12 cellular contexts compared by ENCODE assay signal in the genomic region with DNA sequence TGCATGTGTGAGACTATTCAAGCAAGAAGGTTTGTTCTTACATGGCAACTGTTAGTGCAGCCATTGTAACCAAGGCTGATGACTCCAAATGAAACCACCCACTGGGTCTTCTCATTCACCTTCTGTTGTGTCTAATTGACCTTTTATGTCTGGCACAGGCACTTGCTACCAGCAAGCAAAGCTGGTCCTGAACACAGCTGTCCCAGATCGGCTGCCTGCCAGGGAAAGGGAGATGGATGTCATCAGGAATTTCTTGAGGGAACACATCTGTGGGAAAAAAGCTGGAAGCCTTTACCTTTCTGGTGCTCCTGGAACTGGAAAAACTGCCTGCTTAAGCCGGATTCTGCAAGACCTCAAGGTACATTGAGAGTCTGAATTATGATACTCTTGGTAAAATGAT. TPM values are rescaled to one million over a fixed set of nuclear protein-coding genes. Genes with fewer than 3 reads are reported as not detected.
DNase-seq lines count a peak whose midpoint lies in the region; ATAC-seq, FAIRE-seq and TF ChIP-seq lines count a peak whose summit lies in the region.
"Had no signal": no experiment of that assay in that cellular context is flagged by ENCODE, and none has a peak within 500 bp of the region (broad histone marks: within the 10 kb centered on the region; RNA-seq: fewer than 3 reads in every experiment).

No MANE protein-coding gene starts in this region.

- H3K4me3 Mint-ChIP-seq in activated CD4-positive, alpha-beta T cell treated with anti-CD3 and anti-CD28 coated beads, Interleukin-2, amount 10 ng/mL, durations not matched to agents 7 days and 5 days, result no peak overlapping the region
- no peak overlapping the region for H3K4me3 Mint-ChIP-seq in T-helper 17 cell

- H2AFZ ChIP-seq in keratinocyte (ENCODE audit: control insufficient read depth, low read length), result no peak overlapping the region

- H3K4me3 ChIP-seq in DOHH2 (ENCODE audit: low read length) (no peak overlapping the region), keratinocyte (ENCODE audit: control insufficient read depth in 2 of 3, extremely low read depth in 1 of 3, insufficient read depth in 2 of 3, low read depth in 1 of 3, low read length in 3 of 3) (no peak overlapping the region), BE2C (ENCODE audit: low read depth, low read length) (no peak overlapping the region)
- H3K4me3 ChIP-seq: SJCRH30 had no signal

- H3K9ac ChIP-seq in keratinocyte (ENCODE audit: control insufficient read depth, extremely low read depth, insufficient read depth, low read length), result no peak overlapping the region

- dilution Hi-C loops in keratinocyte (cut with MboI; ENCODE audit: extremely low pct_ligation_motif_present, low sequenced_read_pairs), result no loop called here

- no peak overlapping the region for H3K27ac ChIP-seq in DOHH2 (ENCODE audit: low read depth, low read length)
- H3K27ac ChIP-seq in keratinocyte (ENCODE audit: control insufficient read depth, insufficient read depth, low read length), result peak overlapping the region; percentile 21
- H3K27ac ChIP-seq: SJCRH30 had no signal

- H3K9me3 ChIP-seq in DOHH2 (ENCODE audit: control insufficient read depth, insufficient read depth, low read length) (no peaks in the 10 kb centered on the region), T-helper 17 cell (ENCODE audit: control insufficient read depth, low read length, poor library complexity, severe bottlenecking) (no peaks in the 10 kb centered on the region), keratinocyte (ENCODE audit: control insufficient read depth, low read depth, low read length) (no peaks in the 10 kb centered on the region), BE2C (no peaks in the 10 kb centered on the region)
- H3K9me3 ChIP-seq: SJCRH30 had no signal

- peaks cover 44% of the 10 kb centered on the region for H3K4me1 Mint-ChIP-seq in activated CD4-positive, alpha-beta T cell treated with anti-CD3 and anti-CD28 coated beads, Interleukin-2, amount 10 ng/mL, durations not matched to agents 7 days and 5 days
- H3K4me1 Mint-ChIP-seq in T-helper 17 cell, result peaks cover 19% of the 10 kb centered on the region

- no peaks in the 10 kb centered on the region for H3K9me2 ChIP-seq in DOHH2 (replicated peaks; ENCODE audit: control insufficient read depth, low read length)

- H3K9me1 ChIP-seq in keratinocyte (ENCODE audit: control insufficient read depth, extremely low read depth, insufficient read depth, low read length), result no peaks in the 10 kb centered on the region

- H3K36me3 Mint-ChIP-seq in activated CD4-positive, alpha-beta T cell treated with anti-CD3 and anti-CD28 coated beads, Interleukin-2, amount 10 ng/mL, durations not matched to agents 7 days and 5 days (ENCODE audit: low read depth), result peaks cover 55% of the 10 kb centered on the region
- H3K36me3 Mint-ChIP-seq in T-helper 17 cell (ENCODE audit: low read depth), result no peaks in the 10 kb centered on the region

- H3F3A ChIP-seq in DOHH2 (ENCODE audit: control insufficient read depth, insufficient read depth), result peaks cover 14% of the 10 kb centered on the region

- POLR2A ChIA-PET in activated CD4-positive, alpha-beta T cell treated with anti-CD3 and anti-CD28 coated beads, Interleukin-2, amount 10 ng/mL, durations not matched to agents 7 days and 5 days (lab: Charles Lee), result no interaction called here

- no peak for FAIRE-seq in keratinocyte (lab: Jason Lieb, UNC)
- no peak for FAIRE-seq in D721Med (lab: Jason Lieb, UNC)

- DNase-seq in activated CD4-positive, alpha-beta T cell treated with anti-CD3 and anti-CD28 coated beads, Interleukin-2, amount 10 ng/mL, durations not matched to agents 7 days and 5 days, result no peak
- no peak for DNase-seq in activated CD4-positive, alpha-beta T cell treated with anti-CD3 and anti-CD28 coated beads for 1 hour
- DNase-seq in T-helper 17 cell, result no peak
- no peak for DNase-seq in keratinocyte (ENCODE audit: low read depth, low spot score)
- DNase-seq in BE2C, result no peak
- no peak for DNase-seq in D721Med (ENCODE audit: insufficient read length, low spot score)
- DNase-seq: NCI-H187 treated with DMSO at 0.1 percent for 48 hours had no signal

- TF ChIP-seq CTCF in DOHH2 (IDR thresholded peaks at IDR 0.05; ENCODE audit: low read depth, low read length, poor library complexity, severe bottlenecking) (no peak), keratinocyte (optimal IDR thresholded peaks at IDR 0.05 in 1 of 3, IDR thresholded peaks at IDR 0.05 in 1 of 3, conservative IDR thresholded peaks at IDR 0.05 in 1 of 3; ENCODE audit: extremely low read depth in 1 of 3, insufficient read depth in 2 of 3, low read length in 3 of 3) (no peak), BE2C (IDR thresholded peaks at IDR 0.05; ENCODE audit: low read depth, low read length) (no peak), D721Med (IDR thresholded peaks at IDR 0.05; ENCODE audit: insufficient read depth, missing control alignments) (no peak)

- H3K79me2 ChIP-seq in DOHH2 (ENCODE audit: control insufficient read depth, low read length) (peaks cover 76% of the 10 kb centered on the region), keratinocyte (ENCODE audit: control insufficient read depth, insufficient read depth, low read length) (peaks cover 10% of the 10 kb centered on the region)

- H3K27me3 ChIP-seq in DOHH2 (ENCODE audit: control insufficient read depth, low read length) (no peaks in the 10 kb centered on the region), keratinocyte (ENCODE audit: control insufficient read depth, extremely low read depth, insufficient read depth, low read length) (no peaks in the 10 kb centered on the region), BE2C (no peaks in the 10 kb centered on the region)
- H3K27me3 ChIP-seq: SJCRH30 had no signal

- H3K36me3 ChIP-seq in DOHH2 (ENCODE audit: control insufficient read depth, low read length) (peaks cover 80% of the 10 kb centered on the region), keratinocyte (ENCODE audit: control insufficient read depth in 2 of 2, extremely low read depth in 1 of 2, insufficient read depth in 2 of 2, low read length in 2 of 2) (peaks cover 2 to 22% of the 10 kb centered on the region in 2 experiments), BE2C (peaks cover 55% of the 10 kb centered on the region)

- H3K4me2 ChIP-seq in DOHH2 (ENCODE audit: low read length) (peak overlapping the region; percentile 79; the same call in 1 of the 2 replicates), keratinocyte (ENCODE audit: control insufficient read depth, extremely low read depth, insufficient read depth, low read depth, low read length) (no peak overlapping the region)

- peak overlapping the region; percentile 7 for H3K27ac Mint-ChIP-seq in activated CD4-positive, alpha-beta T cell treated with anti-CD3 and anti-CD28 coated beads, Interleukin-2, amount 10 ng/mL, durations not matched to agents 7 days and 5 days
- peak overlapping the region; percentile 11 for H3K27ac Mint-ChIP-seq in T-helper 17 cell

- H3K27me3 Mint-ChIP-seq in activated CD4-positive, alpha-beta T cell treated with anti-CD3 and anti-CD28 coated beads, Interleukin-2, amount 10 ng/mL, durations not matched to agents 7 days and 5 days, result no peaks in the 10 kb centered on the region
- no peaks in the 10 kb centered on the region for H3K27me3 Mint-ChIP-seq in T-helper 17 cell
- H3K27me3 Mint-ChIP-seq: CD4-positive, CD25-positive, alpha-beta regulatory T cell had no signal

- no peaks in the 10 kb centered on the region for H3K9me3 Mint-ChIP-seq in activated CD4-positive, alpha-beta T cell treated with anti-CD3 and anti-CD28 coated beads, Interleukin-2, amount 10 ng/mL, durations not matched to agents 7 days and 5 days
- H3K9me3 Mint-ChIP-seq: CD4-positive, CD25-positive, alpha-beta regulatory T cell had no signal

- ATAC-seq in T-helper 17 cell (no peak), HG03565 (IDR thresholded peaks at IDR 0.05; ENCODE audit: unreplicated experiment) (no peak)
- ATAC-seq: HCT116 had no signal

- H3K4me1 ChIP-seq in DOHH2 (ENCODE audit: control insufficient read depth, low read length) (peaks cover 32% of the 10 kb centered on the region), keratinocyte (ENCODE audit: control insufficient read depth, extremely low read depth, insufficient read depth, low read length) (peaks cover 9% of the 10 kb centered on the region), BE2C (no peaks in the 10 kb centered on the region)

- H4K20me1 ChIP-seq in DOHH2 (ENCODE audit: control insufficient read depth, insufficient read depth, low read depth, low read length), result peaks cover 29% of the 10 kb centered on the region
- no peaks in the 10 kb centered on the region for H4K20me1 ChIP-seq in keratinocyte (ENCODE audit: control insufficient read depth, extremely low read depth, insufficient read depth, low read length)

- CTCF ChIA-PET in activated CD4-positive, alpha-beta T cell treated with anti-CD3 and anti-CD28 coated beads, Interleukin-2, amount 10 ng/mL, durations not matched to agents 7 days and 5 days (lab: Charles Lee), result interaction anchor here (0.6 to 1.8 kb wide), 8 partner anchors 27 to 269 kb away, joined by 3 to 4 read pairs (median 3); no protein-coding TSS in a partner anchor

RNA-seq across cellular contexts. Expression of a gene that starts 3.6 kb away (rescaled TPM):
- total RNA-seq in activated CD4-positive, alpha-beta T cell treated with anti-CD3 and anti-CD28 coated beads, Interleukin-2, amount 10 ng/mL, durations not matched to agents 7 days and 5 days, result 10 to 100 TPM; 81.1 to 98.8 TPM
- total RNA-seq in T-helper 17 cell, result 1 to 10 TPM; 1.2 to 2.7 TPM
- polyA plus RNA-seq in keratinocyte, result 5.5 to 28.0 TPM (median 26.5 TPM) in 3 replicates
- 1.7 TPM for polyA plus RNA-seq in keratinocyte (2011; ENCODE audit: low read depth)
- 5.8 and 10.9 TPM in 2 replicates for polyA plus RNA-seq in keratinocyte (2011; cell fraction: cytosol; rRNA removed)
- polyA plus RNA-seq in keratinocyte (2011; cell fraction: nucleus; rRNA removed), result 6.6 and 9.2 TPM in 2 replicates
- 1.8 and 16.1 TPM in 2 replicates for polyA plus RNA-seq in keratinocyte (2012; ENCODE audit: low replicate concordance)
- 2.0 to 12.1 TPM (median 2.3 TPM) in 3 replicates for polyA minus RNA-seq in keratinocyte
- polyA minus RNA-seq in keratinocyte (2011; cell fraction: cytosol; rRNA and poly(A)+ RNA removed), result 4.8 TPM
- polyA minus RNA-seq in keratinocyte (2011; cell fraction: nucleus; rRNA and poly(A)+ RNA removed), result 3.3 and 9.8 TPM in 2 replicates
- 7.1 TPM for polyA plus RNA-seq in BE2C (2012; ENCODE audit: insufficient read depth, insufficient read length, low read depth)

RNA-seq across cellular contexts. Expression of a gene that starts 17.7 kb away (rescaled TPM):
- 10 to 100 TPM; 66.6 to 66.7 TPM for total RNA-seq in activated CD4-positive, alpha-beta T cell treated with anti-CD3 and anti-CD28 coated beads, Interleukin-2, amount 10 ng/mL, durations not matched to agents 7 days and 5 days
- 100 to 1,000 TPM in 1 of 2 donors, 10 to 100 TPM in 1; 97.0 to 106 TPM for total RNA-seq in T-helper 17 cell
- 1.7 to 6.0 TPM (median 3.8 TPM) in 3 replicates for polyA plus RNA-seq in keratinocyte
- polyA plus RNA-seq in keratinocyte (2011; ENCODE audit: low read depth), result 23.1 TPM
- 3.5 and 6.0 TPM in 2 replicates for polyA plus RNA-seq in keratinocyte (2011; cell fraction: cytosol; rRNA removed)
- polyA plus RNA-seq in keratinocyte (2011; cell fraction: nucleus; rRNA removed), result 6.0 and 12.0 TPM in 2 replicates
- polyA plus RNA-seq in keratinocyte (2012; ENCODE audit: low replicate concordance), result 9.2 and 21.5 TPM in 2 replicates
- polyA minus RNA-seq in keratinocyte, result 4.5 to 20.8 TPM (median 7.1 TPM) in 3 replicates
- polyA minus RNA-seq in keratinocyte (2011; cell fraction: cytosol; rRNA and poly(A)+ RNA removed), result 11.9 TPM
- 5.9 and 7.8 TPM in 2 replicates for polyA minus RNA-seq in keratinocyte (2011; cell fraction: nucleus; rRNA and poly(A)+ RNA removed)
- polyA plus RNA-seq in BE2C (2012; ENCODE audit: insufficient read depth, insufficient read length, low read depth), result 141 TPM

Comparison
In these comparisons a context has a peak if more than half of its experiments do, and no peak if none do; other contexts are left out.
1. RNA of a gene that starts 3.6 kb away (total RNA-seq): 81.1 to 98.8 TPM in activated CD4-positive, alpha-beta T cell treated with anti-CD3 and anti-CD28 coated beads, Interleukin-2, amount 10 ng/mL, durations not matched to agents 7 days and 5 days; 1.2 to 2.7 TPM in T-helper 17 cell; every median in the first group is over 10 times any median in the second.